25 cellular contexts compared by ENCODE assay signal in genomic region chr6:69601132-69601531, GRCh38.
DNase-seq lines count a peak whose midpoint lies in the region; ATAC-seq, FAIRE-seq and TF ChIP-seq lines count a peak whose summit lies in the region.
"Had no signal": no experiment of that assay in that cellular context is flagged by ENCODE, and none has a peak within 500 bp of the region (broad histone marks: within the 10 kb centered on the region; RNA-seq: fewer than 3 reads in every experiment).

No MANE protein-coding gene starts in this region.

- H3K36me3 Mint-ChIP-seq in astrocyte (ENCODE audit: low read depth, unreplicated experiment) (no peaks in the 10 kb centered on the region), progenitor cell of endocrine pancreas (ENCODE audit: insufficient read depth) (no peaks in the 10 kb centered on the region)
- H3K36me3 Mint-ChIP-seq in activated T-cell treated with anti-CD3 and anti-CD28 coated beads, Interleukin-2, amount 50 U/mL, for 4 hours (ENCODE audit: insufficient read depth), result no peaks in the 10 kb centered on the region

- TF ChIP-seq CTCF in C4-2B (conservative IDR thresholded peaks at IDR 0.05) (no peak), astrocyte (IDR thresholded peaks at IDR 0.05; ENCODE audit: insufficient read depth, low read depth, low read length) (no peak), progenitor cell of endocrine pancreas (IDR thresholded peaks at IDR 0.05; ENCODE audit: unreplicated experiment) (no peak), stomach (IDR thresholded peaks at IDR 0.05) (no peak)

- intact Hi-C loops in stomach (cut with DNase I; ENCODE audit: low total_unique reads), result no loop called here

- DNase-seq in NCI-H748 (lab: John Stamatoyannopoulos, UW; ENCODE audit: unreplicated experiment) (peak; percentile 16), astrocyte (ENCODE audit: low read depth) (no peak), progenitor cell of endocrine pancreas (ENCODE audit: low spot score, unreplicated experiment) (no peak), COLO668 (lab: John Stamatoyannopoulos, UW; ENCODE audit: unreplicated experiment) (no peak), SW 1271 (lab: John Stamatoyannopoulos, UW) (no peak), stomach (no peak)
- DNase-seq in activated T-cell treated with anti-CD3 and anti-CD28 coated beads, Interleukin-2, amount 50 U/mL, for 4 hours, result no peak
- DNase-seq: activated CD4-positive, alpha-beta T cell treated with anti-CD3 and anti-CD28 coated beads for 36 hours; activated gamma-delta T cell; effector CD8-positive, alpha-beta T cell; foreskin fibroblast; Karpas-422; NCI-H1048; NCI-H187; NCI-H2227 treated with DMSO at 0.1 percent for 48 hours; Peyer's patch; posterior cingulate gyrus; SIG-M5 had no signal

- no peaks in the 10 kb centered on the region for H4K20me1 ChIP-seq in astrocyte (ENCODE audit: insufficient read depth, low read length)
- H4K20me1 ChIP-seq: BLaER1 treated with 17β-estradiol and CSF1 and Interleukin-3, amounts not matched to agents 10 nM and 100 nM had no signal

- H3K4me3 ChIP-seq in astrocyte (ENCODE audit: insufficient read depth, low read depth, low read length) (no peak overlapping the region), stomach (no peak overlapping the region)
- H3K4me3 ChIP-seq: BLaER1 treated with 17β-estradiol and CSF1 and Interleukin-3, amounts not matched to agents 10 nM and 100 nM; HAP-1; Peyer's patch; upper lobe of left lung had no signal

- H3K36me3 ChIP-seq in astrocyte (ENCODE audit: insufficient read depth, low read length) (no peaks in the 10 kb centered on the region), stomach (no peaks in the 10 kb centered on the region)
- H3K36me3 ChIP-seq: BLaER1 treated with 17β-estradiol and CSF1 and Interleukin-3, amounts not matched to agents 10 nM and 100 nM; HAP-1; Peyer's patch; upper lobe of left lung had no signal

- H3K9ac ChIP-seq in astrocyte (ENCODE audit: low read length), result no peak overlapping the region
- H3K9ac ChIP-seq: BLaER1 treated with 17β-estradiol and CSF1 and Interleukin-3, amounts not matched to agents 10 nM and 100 nM had no signal

- no peaks in the 10 kb centered on the region for H3K27me3 Mint-ChIP-seq in astrocyte (ENCODE audit: low read depth, unreplicated experiment)
- no peaks in the 10 kb centered on the region for H3K27me3 Mint-ChIP-seq in progenitor cell of endocrine pancreas
- peaks cover 4% of the 10 kb centered on the region for H3K27me3 Mint-ChIP-seq in activated T-cell treated with anti-CD3 and anti-CD28 coated beads, Interleukin-2, amount 50 U/mL, for 4 hours (ENCODE audit: low read depth)

- WGBS in stomach, 5 donors, result 16 to 33% (median 26%) methylated on average over 10 of the region's 10 CpGs

- no peaks in the 10 kb centered on the region for H3K4me1 Mint-ChIP-seq in astrocyte (ENCODE audit: low read depth, unreplicated experiment)
- H3K4me1 Mint-ChIP-seq in progenitor cell of endocrine pancreas (ENCODE audit: low read depth), result peaks cover 11% of the 10 kb centered on the region
- H3K4me1 Mint-ChIP-seq in activated T-cell treated with anti-CD3 and anti-CD28 coated beads, Interleukin-2, amount 50 U/mL, for 4 hours (ENCODE audit: low read depth), result no peaks in the 10 kb centered on the region
- H3K4me1 Mint-ChIP-seq: activated CD4-positive, alpha-beta T cell treated with anti-CD3 and anti-CD28 coated beads for 36 hours had no signal

- no peak for TF ChIP-seq POLR2A in stomach (IDR thresholded peaks at IDR 0.05)

- peak overlapping the region; percentile 15 for H2AFZ ChIP-seq in astrocyte (ENCODE audit: low read depth, low read length)

- H3K9me3 ChIP-seq in astrocyte (ENCODE audit: insufficient read depth, low read depth, low read length) (no peaks in the 10 kb centered on the region), stomach (no peaks in the 10 kb centered on the region)
- H3K9me3 ChIP-seq: BLaER1 treated with 17β-estradiol and CSF1 and Interleukin-3, amounts not matched to agents 10 nM and 100 nM; HAP-1; Peyer's patch; upper lobe of left lung had no signal

- H3K4me1 ChIP-seq in astrocyte (ENCODE audit: insufficient read depth, low read length) (no peaks in the 10 kb centered on the region), stomach (no peaks in the 10 kb centered on the region)
- H3K4me1 ChIP-seq: BLaER1 treated with 17β-estradiol and CSF1 and Interleukin-3, amounts not matched to agents 10 nM and 100 nM; HAP-1; Peyer's patch; upper lobe of left lung had no signal

- H3K27ac ChIP-seq in C4-2B, result peak overlapping the region; percentile 51
- H3K27ac ChIP-seq in astrocyte (ENCODE audit: low read depth, low read length), result no peak overlapping the region
- H3K27ac ChIP-seq in stomach, result no peak overlapping the region
- H3K27ac ChIP-seq: BLaER1 treated with 17β-estradiol and CSF1 and Interleukin-3, amounts not matched to agents 10 nM and 100 nM; Peyer's patch; upper lobe of left lung had no signal

- H3K9me3 Mint-ChIP-seq in astrocyte (ENCODE audit: unreplicated experiment) (no peaks in the 10 kb centered on the region), progenitor cell of endocrine pancreas (ENCODE audit: low read depth) (no peaks in the 10 kb centered on the region)
- H3K9me3 Mint-ChIP-seq in activated T-cell treated with anti-CD3 and anti-CD28 coated beads, Interleukin-2, amount 50 U/mL, for 4 hours, result no peaks in the 10 kb centered on the region

- no peak for ATAC-seq in activated T-cell treated with anti-CD3 and anti-CD28 coated beads, Interleukin-2, amount 50 U/mL, for 4 hours
- ATAC-seq: activated CD4-positive, alpha-beta T cell treated with anti-CD3 and anti-CD28 coated beads for 36 hours had no signal

- FAIRE-seq in astrocyte (lab: Jason Lieb, UNC), result no peak
- FAIRE-seq: bronchial epithelial cell, colon, TTC549 had no signal

- H3K27ac Mint-ChIP-seq in astrocyte (ENCODE audit: unreplicated experiment) (no peak overlapping the region), progenitor cell of endocrine pancreas (peak overlapping the region; percentile 6)
- H3K27ac Mint-ChIP-seq: activated CD4-positive, alpha-beta T cell treated with anti-CD3 and anti-CD28 coated beads for 36 hours had no signal

- H3K27me3 ChIP-seq in astrocyte (ENCODE audit: insufficient read depth, low read length) (no peaks in the 10 kb centered on the region), stomach (no peaks in the 10 kb centered on the region)
- H3K27me3 ChIP-seq: BLaER1 treated with 17β-estradiol and CSF1 and Interleukin-3, amounts not matched to agents 10 nM and 100 nM; Peyer's patch; upper lobe of left lung had no signal

- no peaks in the 10 kb centered on the region for H3K79me2 ChIP-seq in astrocyte (ENCODE audit: insufficient read depth, low read length)

- peak overlapping the region; percentile 3 for H3K4me2 ChIP-seq in astrocyte (ENCODE audit: low read length)
- H3K4me2 ChIP-seq: BLaER1 treated with 17β-estradiol and CSF1 and Interleukin-3, amounts not matched to agents 10 nM and 100 nM had no signal

- no peak overlapping the region for H3K4me3 Mint-ChIP-seq in astrocyte (ENCODE audit: unreplicated experiment)
- H3K4me3 Mint-ChIP-seq in progenitor cell of endocrine pancreas (ENCODE audit: low read depth), result peak overlapping the region; percentile 64
- H3K4me3 Mint-ChIP-seq in activated T-cell treated with anti-CD3 and anti-CD28 coated beads, Interleukin-2, amount 50 U/mL, for 4 hours, result no peak overlapping the region
- H3K4me3 Mint-ChIP-seq: activated CD4-positive, alpha-beta T cell treated with anti-CD3 and anti-CD28 coated beads for 36 hours had no signal

- no peak for TF ChIP-seq EP300 in stomach (IDR thresholded peaks at IDR 0.05)
